In the genomic region with DNA sequence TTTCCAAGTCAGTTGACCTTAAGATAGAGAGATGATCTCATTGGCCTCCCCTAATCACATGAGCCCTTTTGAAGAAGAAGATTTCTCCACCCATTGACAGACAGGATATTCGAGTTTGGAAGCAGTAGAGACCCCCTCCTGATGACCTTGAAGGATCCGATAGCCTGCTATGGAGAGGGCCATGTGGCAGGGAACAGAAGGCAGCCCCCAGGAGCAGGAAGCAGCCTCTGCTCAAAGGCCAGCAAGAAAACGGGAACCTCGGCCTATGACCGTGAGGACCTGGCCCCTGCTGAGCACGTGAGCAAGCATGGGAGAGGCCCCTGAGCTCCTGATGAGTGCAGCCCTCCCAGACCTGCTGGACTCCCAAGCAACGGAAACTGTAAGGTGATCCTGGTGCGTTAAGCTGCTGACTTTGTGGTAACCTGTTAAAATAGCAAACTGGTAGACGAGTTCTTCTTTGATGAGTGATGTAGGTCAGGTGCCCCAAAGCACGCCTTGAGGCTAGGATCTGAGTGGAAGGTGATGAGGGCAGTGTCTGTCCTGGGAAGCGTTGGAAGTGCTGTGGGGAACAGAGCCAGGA, we compare ENCODE assay signal across 25 cellular contexts. TPM values are rescaled to one million over a fixed set of nuclear protein-coding genes. Genes with fewer than 3 reads are reported as not detected.
DNase-seq lines count a peak whose midpoint lies in the region; ATAC-seq and TF ChIP-seq lines count a peak whose summit lies in the region.
"Had no signal": no experiment of that assay in that cellular context is flagged by ENCODE, and none has a peak within 500 bp of the region (broad histone marks: within the 10 kb centered on the region; RNA-seq: fewer than 3 reads in every experiment).

No MANE protein-coding gene starts in this region.

- POLR2A ChIA-PET in Caco-2 (lab: Charles Lee) (no interaction called here), IMR-90 (lab: Charles Lee; ENCODE audit: unreplicated experiment) (no interaction called here), GM10248 (lab: Yijun Ruan, JAX) (no interaction called here)

- no TSS peak for BruUV-seq in Caco-2 (replicated peaks; lab: Mats Ljungman, UMichigan)
- BruUV-seq in IMR-90 (replicated peaks; lab: Mats Ljungman, UMichigan) = no TSS peak

- H3K4me1 ChIP-seq in Caco-2 (peaks cover 14% of the 10 kb centered on the region), IMR-90 (ENCODE audit: control insufficient read depth, insufficient read depth, low read length) (no peaks in the 10 kb centered on the region), mesenchymal stem cell (ENCODE audit: control insufficient read depth, insufficient read depth, low read depth, low read length) (peaks cover 4% of the 10 kb centered on the region)
- H3K4me1 ChIP-seq: BLaER1, breast epithelium, foreskin keratinocyte, pancreas had no signal

- no peak overlapping the region for H3K4ac ChIP-seq in IMR-90 (ENCODE audit: low read depth, low read length)
- no peak overlapping the region for H3K4ac ChIP-seq in mesenchymal stem cell (ENCODE audit: low read depth in 1 of 2, low read length in 2 of 2)

- no peaks in the 10 kb centered on the region for H3K36me3 ChIP-seq in Caco-2 (ENCODE audit: control insufficient read depth, insufficient read depth, low read length)
- H3K36me3 ChIP-seq in IMR-90 (ENCODE audit: control insufficient read depth, insufficient read depth, low read length) = no peaks in the 10 kb centered on the region
- no peaks in the 10 kb centered on the region for H3K36me3 ChIP-seq in SU-DHL-6 (ENCODE audit: low read length)
- H3K36me3 ChIP-seq in mesenchymal stem cell (ENCODE audit: control insufficient read depth in 1 of 2, insufficient read depth in 2 of 2, low read depth in 1 of 2, low read length in 2 of 2) = no peaks in the 10 kb centered on the region
- H3K36me3 ChIP-seq: BLaER1, breast epithelium, pancreas, SJCRH30 had no signal

- no peak for TF ChIP-seq CTCF in Caco-2 (IDR thresholded peaks at IDR 0.05; ENCODE audit: insufficient read depth in 1 of 2, low read depth in 1 of 2, low read length in 1 of 2, severe bottlenecking in 1 of 2, unreplicated experiment in 1 of 2)
- TF ChIP-seq CTCF in IMR-90 (conservative IDR thresholded peaks at IDR 0.05; ENCODE audit: low read depth, low read length) = no peak
- no peak for TF ChIP-seq CTCF in SU-DHL-6 (IDR thresholded peaks at IDR 0.05; ENCODE audit: insufficient read depth, low read length, poor library complexity, severe bottlenecking)
- TF ChIP-seq CTCF in GM10248 (IDR thresholded peaks at IDR 0.05; ENCODE audit: control extremely low read depth, extremely low read depth, low read depth, missing control alignments) = no peak

- H2BK15ac ChIP-seq in IMR-90 (ENCODE audit: low read depth, low read length) (no peak overlapping the region), mesenchymal stem cell (ENCODE audit: low read depth, poor library complexity, severe bottlenecking) (no peak overlapping the region)

- H3K56ac ChIP-seq in IMR-90 (ENCODE audit: extremely low read depth, insufficient read depth, low read length) = no peak overlapping the region

- H3K9me3 Mint-ChIP-seq in Caco-2 (ENCODE audit: unreplicated experiment) = no peaks in the 10 kb centered on the region
- H3K9me3 Mint-ChIP-seq: activated CD8-positive, alpha-beta T cell treated with anti-CD3 and anti-CD28 coated beads for 36 hours; nephron had no signal

- no peak for TF ChIP-seq POLR2A in IMR-90 (IDR thresholded peaks at IDR 0.05; ENCODE audit: low read depth, low read length)

- H3K79me1 ChIP-seq in IMR-90 (ENCODE audit: low read depth in 1 of 2, low read length in 2 of 2) (no peaks in the 10 kb centered on the region), mesenchymal stem cell (replicated peaks; ENCODE audit: low read length, poor library complexity, severe bottlenecking) (no peaks in the 10 kb centered on the region)

- in situ Hi-C loops in IMR-90 (cut with MboI; ENCODE audit: low sequenced_read_pairs) = no loop called here

- H2AK9ac ChIP-seq in IMR-90 (replicated peaks; ENCODE audit: low read depth, low read length, poor library complexity) = no peak overlapping the region

- no peak overlapping the region for H4K91ac ChIP-seq in IMR-90 (ENCODE audit: insufficient read depth, low read depth, low read length)
- no peak overlapping the region for H4K91ac ChIP-seq in mesenchymal stem cell (ENCODE audit: low read length)

- H4K8ac ChIP-seq in IMR-90 (ENCODE audit: low read depth in 2 of 2, low read length in 2 of 2) = no peak overlapping the region
- peak overlapping the region; percentile 24 for H4K8ac ChIP-seq in mesenchymal stem cell (ENCODE audit: low read length)

- no peak for ATAC-seq in IMR-90 (ENCODE audit: low read depth)
- ATAC-seq: Panc1 had no signal

- peak overlapping the region; percentile 60; the same call in 1 of the 2 replicates for H2AK5ac ChIP-seq in IMR-90 (ENCODE audit: low read depth, low read length)
- no peak overlapping the region for H2AK5ac ChIP-seq in mesenchymal stem cell (ENCODE audit: low read length, severe bottlenecking)

- H3F3A ChIP-seq in SU-DHL-6 (ENCODE audit: insufficient read depth) = no peaks in the 10 kb centered on the region

- no peak overlapping the region for H3K4me3 Mint-ChIP-seq in Caco-2 (ENCODE audit: unreplicated experiment)
- H3K4me3 Mint-ChIP-seq: activated CD8-positive, alpha-beta T cell treated with anti-CD3 and anti-CD28 coated beads for 36 hours; nephron had no signal

- dilution Hi-C loops in IMR-90 (cut with HindIII; ENCODE audit: low sequenced_read_pairs, unreplicated experiment) = no loop called here

- H3K14ac ChIP-seq in IMR-90 (replicated peaks; ENCODE audit: low read depth, low read length) = no peak overlapping the region
- H3K14ac ChIP-seq in mesenchymal stem cell (ENCODE audit: low read length in 2 of 2) = no peak overlapping the region

- H3K23ac ChIP-seq in IMR-90 (ENCODE audit: low read depth, low read length) = no peak overlapping the region
- no peak overlapping the region for H3K23ac ChIP-seq in mesenchymal stem cell (ENCODE audit: low read length in 2 of 2)

- H3K79me2 ChIP-seq in SU-DHL-6 (ENCODE audit: insufficient read depth, low read length) = no peaks in the 10 kb centered on the region

- CTCF ChIA-PET in Caco-2 (lab: Charles Lee) = no interaction called here
- CTCF ChIA-PET in IMR-90 (lab: Yijun Ruan, JAX) = no interaction called here
- CTCF ChIA-PET in GM10248 (lab: Yijun Ruan, JAX) = no interaction called here

- H3K27me3 ChIP-seq in Caco-2 (replicated peaks; ENCODE audit: control insufficient read depth, insufficient read depth, low read length) (no peaks in the 10 kb centered on the region), IMR-90 (ENCODE audit: control insufficient read depth, insufficient read depth, low read length) (no peaks in the 10 kb centered on the region), SU-DHL-6 (ENCODE audit: low read length) (no peaks in the 10 kb centered on the region), mesenchymal stem cell (ENCODE audit: control insufficient read depth in 1 of 2, insufficient read depth in 1 of 2, low read length in 2 of 2) (peaks cover 0 to 6% of the 10 kb centered on the region in 2 experiments)
- H3K27me3 ChIP-seq: BLaER1, breast epithelium, foreskin keratinocyte, pancreas, SJCRH30 had no signal

- intact Hi-C loops in Caco-2 (cut with micrococcal nuclease; ENCODE audit: unreplicated experiment) (no loop called here), IMR-90 (cut with micrococcal nuclease) (no loop called here)

- DNase-seq in Caco-2 = no peak
- DNase-seq in IMR-90 = no peak
- no peak for DNase-seq in mesenchymal stem cell
- DNase-seq in SKM-1 (lab: John Stamatoyannopoulos, UW; ENCODE audit: unreplicated experiment) = no peak
- DNase-seq in GDM1 (lab: John Stamatoyannopoulos, UW) = no peak
- no peak for DNase-seq in GM10248 (ENCODE audit: extremely low spot score)
- no peak for DNase-seq in amniotic stem cell (lab: John Stamatoyannopoulos, UW)
- DNase-seq: activated CD4-positive, alpha-beta T cell treated with anti-CD3 and anti-CD28 coated beads for 1 hour; activated CD8-positive, alpha-beta T cell treated with anti-CD3 and anti-CD28 coated beads for 36 hours; activated effector memory CD4-positive, alpha-beta T cell treated with anti-CD3 and anti-CD28 coated beads, Interleukin-2, amount 50 U/mL, for 16 hours; DND-41; effector CD8-positive, alpha-beta T cell; KG1; left ventricle myocardium superior; NCI-H1694 treated with DMSO at 0.1 percent for 48 hours; NCI-H774; pancreas; right cardiac atrium; SJCRH30 had no signal

- TF ChIP-seq RAD21 in IMR-90 (IDR thresholded peaks at IDR 0.05; ENCODE audit: low read length) = no peak

- H4K20me1 ChIP-seq in IMR-90 (ENCODE audit: insufficient read depth, low read length) (no peaks in the 10 kb centered on the region), SU-DHL-6 (ENCODE audit: low read depth, low read length) (no peaks in the 10 kb centered on the region)
- H4K20me1 ChIP-seq: BLaER1 had no signal

- H2BK20ac ChIP-seq in IMR-90 (ENCODE audit: low read depth, low read length) = peak overlapping the region; percentile 60; the same call in 1 of the 2 replicates

- H3K4me3 ChIP-seq in Caco-2 (ENCODE audit: low read depth, low read length) (no peak overlapping the region), IMR-90 (ENCODE audit: insufficient read depth, low read depth, low read length) (no peak overlapping the region), SU-DHL-6 (ENCODE audit: insufficient read depth, low read length, poor library complexity, severe bottlenecking) (no peak overlapping the region), mesenchymal stem cell (ENCODE audit: insufficient read depth in 1 of 2, low read depth in 1 of 2, low read length in 2 of 2) (no peak overlapping the region)
- H3K4me3 ChIP-seq: BLaER1, breast epithelium, pancreas, SJCRH30 had no signal

- no peaks in the 10 kb centered on the region for H3K27me3 Mint-ChIP-seq in Caco-2 (ENCODE audit: insufficient read depth, unreplicated experiment)

- no peak overlapping the region for H3K27ac ChIP-seq in IMR-90 (ENCODE audit: insufficient read depth, low read length)
- H3K27ac ChIP-seq in SU-DHL-6 (ENCODE audit: low read depth, low read length) = no peak overlapping the region
- H3K27ac ChIP-seq in mesenchymal stem cell (ENCODE audit: low read length, poor library complexity, severe bottlenecking) = no peak overlapping the region
- H3K27ac ChIP-seq: BLaER1, breast epithelium, foreskin keratinocyte, pancreas, SJCRH30 had no signal

- H3K27ac Mint-ChIP-seq in Caco-2 (ENCODE audit: unreplicated experiment) = peak overlapping the region; percentile 15
- H3K27ac Mint-ChIP-seq: activated CD8-positive, alpha-beta T cell treated with anti-CD3 and anti-CD28 coated beads for 36 hours had no signal

- H3K18ac ChIP-seq in IMR-90 (ENCODE audit: low read depth, low read length) = no peak overlapping the region
- peak overlapping the region in 1 of 2 experiments; percentile 28 for H3K18ac ChIP-seq in mesenchymal stem cell (ENCODE audit: low read depth in 1 of 2, low read length in 2 of 2)

- H2BK12ac ChIP-seq in mesenchymal stem cell (ENCODE audit: low read length in 2 of 2) = no peak overlapping the region

- 56% methylated on average over 8 of the region's 11 CpGs; no CpG with 5 or more reads in 1 of the 2 experiments for WGBS in IMR-90 (ENCODE audit: extremely low coverage in 2 of 2, insufficient read length in 1 of 2), 2 experiments
- 73% methylated on average over 11 of the region's 11 CpGs for WGBS in mesenchymal stem cell

- no peaks in the 10 kb centered on the region for H3K9me3 ChIP-seq in Caco-2
- H3K9me3 ChIP-seq in IMR-90 (ENCODE audit: control insufficient read depth, insufficient read depth, low read length) = no peaks in the 10 kb centered on the region
- H3K9me3 ChIP-seq in SU-DHL-6 (ENCODE audit: insufficient read depth, low read length) = no peaks in the 10 kb centered on the region
- H3K9me3 ChIP-seq in mesenchymal stem cell (ENCODE audit: control insufficient read depth, low read length) = no peaks in the 10 kb centered on the region
- H3K9me3 ChIP-seq: breast epithelium, pancreas, SJCRH30 had no signal

- H3K36me3 Mint-ChIP-seq in Caco-2 (ENCODE audit: insufficient read depth, unreplicated experiment) = no peaks in the 10 kb centered on the region

- H2BK120ac ChIP-seq in IMR-90 (ENCODE audit: low read depth, low read length) = no peak overlapping the region
- H2BK120ac ChIP-seq in mesenchymal stem cell (ENCODE audit: low read depth, low read length) = no peak overlapping the region

- H2BK5ac ChIP-seq in IMR-90 (ENCODE audit: low read depth, low read length, poor library complexity, severe bottlenecking) (no peak overlapping the region), mesenchymal stem cell (ENCODE audit: low read depth, low read length, poor library complexity, severe bottlenecking) (no peak overlapping the region)

- 0 out of 2 replicates have a peak, but pooled peaks cover 3% of the 10 kb centered on the region for H3K9me1 ChIP-seq in IMR-90 (ENCODE audit: insufficient read depth, low read length)

- H3K4me1 Mint-ChIP-seq in Caco-2 (ENCODE audit: low read depth, unreplicated experiment) = peaks cover 8% of the 10 kb centered on the region

- no peak overlapping the region for H4K5ac ChIP-seq in IMR-90 (ENCODE audit: low read depth, low read length)

- H3K4me2 ChIP-seq in IMR-90 (ENCODE audit: low read depth, low read length) = no peak overlapping the region
- H3K4me2 ChIP-seq in SU-DHL-6 (ENCODE audit: low read depth, low read length, poor library complexity, severe bottlenecking) = no peak overlapping the region
- no peak overlapping the region for H3K4me2 ChIP-seq in mesenchymal stem cell (ENCODE audit: low read length, poor library complexity, severe bottlenecking)
- H3K4me2 ChIP-seq: BLaER1 had no signal

- H2AFZ ChIP-seq in IMR-90 (replicated peaks; ENCODE audit: low read length, poor library complexity) = peak overlapping the region; percentile 34
- H2AFZ ChIP-seq in SU-DHL-6 (ENCODE audit: low read depth, low read length, severe bottlenecking) = peak overlapping the region; percentile 17
- H2AFZ ChIP-seq in mesenchymal stem cell (ENCODE audit: low read depth, low read length) = no peak overlapping the region

- no peaks in the 10 kb centered on the region for H3K9me2 ChIP-seq in SU-DHL-6 (replicated peaks; ENCODE audit: insufficient read depth, low read length)

- H3K9ac ChIP-seq in IMR-90 (ENCODE audit: low read depth, low read length) (no peak overlapping the region), SU-DHL-6 (ENCODE audit: low read length) (no peak overlapping the region), mesenchymal stem cell (ENCODE audit: low read length) (no peak overlapping the region)
- H3K9ac ChIP-seq: BLaER1 had no signal

RNA-seq across cellular contexts. Expression of a gene that starts 18.5 kb away (rescaled TPM):
- total RNA-seq in Caco-2 (2022) (89.8 and 90.7 TPM in 2 replicates), IMR-90 (2012; rRNA removed) (164 and 182 TPM in 2 replicates)
- polyA plus RNA-seq in IMR-90 (2012; rRNA removed) = 264 and 300 TPM in 2 replicates
- 161 and 414 TPM in 2 replicates for polyA plus RNA-seq in IMR-90 (2012; cell fraction: cytosol; rRNA removed)
- 339 and 399 TPM in 2 replicates for polyA plus RNA-seq in IMR-90 (2012; cell fraction: nucleus; rRNA removed; ENCODE audit: low replicate concordance)
- 99.8 TPM for polyA plus RNA-seq in mesenchymal stem cell (2013, experiment 1 of 2)
- polyA plus RNA-seq in mesenchymal stem cell (2013, experiment 2 of 2) = 98.2 TPM

RNA-seq across cellular contexts. Expression of a gene that starts 51.6 kb away (rescaled TPM):
- 143 and 150 TPM in 2 replicates for total RNA-seq in Caco-2 (2022)
- 13.3 and 13.6 TPM in 2 replicates for total RNA-seq in IMR-90 (2012; rRNA removed)
- 19.0 and 21.1 TPM in 2 replicates for polyA plus RNA-seq in IMR-90 (2012; rRNA removed)
- polyA plus RNA-seq in IMR-90 (2012; cell fraction: cytosol; rRNA removed) = 11.8 and 40.1 TPM in 2 replicates
- 16.8 and 23.0 TPM in 2 replicates for polyA plus RNA-seq in IMR-90 (2012; cell fraction: nucleus; rRNA removed; ENCODE audit: low replicate concordance)
- polyA plus RNA-seq in mesenchymal stem cell (2013, experiment 1 of 2) = 24.5 TPM
- polyA plus RNA-seq in mesenchymal stem cell (2013, experiment 2 of 2) = 25.5 TPM

RNA-seq across cellular contexts. Expression of a gene that starts 57.3 kb away (rescaled TPM):
- 29.5 and 31.5 TPM in 2 replicates for total RNA-seq in Caco-2 (2022)
- total RNA-seq in IMR-90 (2012; rRNA removed) = 15.8 and 16.3 TPM in 2 replicates
- 13.8 and 14.7 TPM in 2 replicates for polyA plus RNA-seq in IMR-90 (2012; rRNA removed)
- polyA plus RNA-seq in IMR-90 (2012; cell fraction: cytosol; rRNA removed) = 7.0 and 8.4 TPM in 2 replicates
- polyA plus RNA-seq in IMR-90 (2012; cell fraction: nucleus; rRNA removed; ENCODE audit: low replicate concordance) = 9.6 and 25.1 TPM in 2 replicates
- polyA plus RNA-seq in mesenchymal stem cell (2013, experiment 1 of 2) = 18.2 TPM
- 18.7 TPM for polyA plus RNA-seq in mesenchymal stem cell (2013, experiment 2 of 2)
